ENCODE assay signal across 29 cellular contexts in the genomic region with DNA sequence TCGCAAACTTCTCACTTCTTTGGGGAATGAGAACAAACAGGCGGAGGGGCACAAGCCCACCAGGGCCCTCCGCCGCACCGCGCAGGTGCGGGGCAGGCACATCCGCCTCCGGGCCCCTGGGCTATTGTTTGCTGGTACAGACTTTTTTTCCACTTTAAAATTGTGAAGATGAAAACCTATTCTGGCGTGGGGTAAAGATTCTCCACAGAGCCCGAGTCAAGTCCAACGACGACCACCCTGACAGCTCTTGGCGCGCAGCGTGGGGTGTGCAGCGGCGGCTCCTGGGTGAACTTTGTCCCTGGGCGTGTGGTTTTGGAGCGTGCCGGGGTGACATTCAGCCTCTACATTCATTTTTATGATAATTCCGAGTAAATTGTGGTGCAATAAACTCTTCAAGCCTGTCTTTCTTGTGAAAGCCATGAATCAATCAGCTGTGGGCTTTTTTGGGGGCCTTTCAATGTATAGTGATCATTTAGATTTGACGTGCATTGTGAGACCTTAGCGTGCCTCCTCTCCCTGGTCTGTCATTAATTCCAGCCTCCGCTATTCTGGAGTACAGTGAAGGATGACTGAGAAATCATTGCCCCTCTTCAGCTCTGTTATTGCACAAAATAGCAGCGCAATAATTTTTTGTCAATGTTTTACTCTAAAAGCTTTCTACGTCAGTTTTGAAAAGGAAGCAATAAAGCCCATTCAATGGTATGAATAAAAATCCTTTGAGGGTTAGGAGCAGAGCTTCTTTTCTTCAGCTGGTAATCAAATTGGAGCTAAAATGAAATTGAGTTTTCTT.
"Had no signal": no experiment of that assay in that cellular context is flagged by ENCODE, and none has a peak within 500 bp of the region (broad histone marks: within the 10 kb centered on the region; RNA-seq: fewer than 3 reads in every experiment).

No MANE protein-coding gene starts in this region.

- DNase-seq: activated CD4-positive, alpha-beta T cell treated with anti-CD3 and anti-CD28 coated beads for 4 hours; activated CD4-positive, alpha-beta T cell treated with anti-CD3 and anti-CD28 coated beads, Interleukin-2, amount 50 U/mL, for 48 hours; activated CD8-positive, alpha-beta memory T cell treated with anti-CD3 and anti-CD28 coated beads, Interleukin-2, amount 50 U/mL, for 4 hours; activated gamma-delta T cell treated with Interleukin-2 at 50 U/mL for 16 hours; activated naive CD4-positive, alpha-beta T cell treated with anti-CD3 and anti-CD28 coated beads, Interleukin-2, amount 50 U/mL, for 16 hours; activated T-cell treated with anti-CD3 and anti-CD28 coated beads, Interleukin-2, amount 50 U/mL, for 1 hour; amniotic stem cell; central memory CD4-positive, alpha-beta T cell; effector CD4-positive, alpha-beta T cell; esophagus squamous epithelium; left cardiac atrium; midbrain; naive thymus-derived CD4-positive, alpha-beta T cell; nucleus accumbens; pancreas; stimulated activated CD4-positive, alpha-beta T cell treated with anti-CD3 and anti-CD28 coated beads, Interleukin-15, amount 100 ng/mL, for 24 hours; stimulated activated CD4-positive, alpha-beta T cell treated with anti-CD3 and anti-CD28 coated beads, Interleukin-2, amount 100 ng/mL, for 24 hours; stimulated activated naive B cell treated with anti-CD40 and anti-IgM and Interleukin-4, amounts not matched to agents 10 μg/mL and 1 μg/mL and 100 μg/mL, for 72 hours; stomach; T-helper 1 cell; T-helper 9 cell; thyroid gland had no signal

- H3K36me3 ChIP-seq: breast epithelium, esophagus squamous epithelium, pancreas, right atrium auricular region, stomach, thyroid gland had no signal

- H3K4me3 ChIP-seq: breast epithelium, esophagus squamous epithelium, pancreas, right atrium auricular region, thyroid gland had no signal

- H3K27ac ChIP-seq: breast epithelium, epithelial cell of prostate, esophagus squamous epithelium, pancreas, right atrium auricular region, stomach, thyroid gland, VCaP had no signal

- H3K9me3 ChIP-seq: breast epithelium, esophagus squamous epithelium, pancreas, right atrium auricular region, stomach, thyroid gland had no signal

- H3K9me3 Mint-ChIP-seq: activated T-helper 1 cell treated with anti-CD3 and anti-CD28 coated beads, Interleukin-12 subunit alpha, Interleukin-12 subunit beta, Interleukin-2, Interleukin-4 antibody, amounts not matched to agents 30 ng/mL and 10 ng/mL and 1 ng/mL, durations not matched to agents 14 hours and 24 hours and 36 hours; dendritic cell treated with granulocyte-macrophage colony-stimulating factor and Interleukin-4, amounts not matched to agents 40 ng/mL and 50 ng/mL, for 4 days; naive thymus-derived CD4-positive, alpha-beta T cell; neural crest cell; stimulated activated naive B cell treated with anti-CD40 and anti-IgM and Interleukin-4, amounts not matched to agents 10 μg/mL and 1 μg/mL and 100 μg/mL, for 72 hours had no signal

- H3K27ac Mint-ChIP-seq: activated T-helper 1 cell treated with anti-CD3 and anti-CD28 coated beads, Interleukin-12 subunit alpha, Interleukin-12 subunit beta, Interleukin-2, Interleukin-4 antibody, amounts not matched to agents 30 ng/mL and 10 ng/mL and 1 ng/mL, durations not matched to agents 14 hours and 24 hours and 36 hours; dendritic cell treated with granulocyte-macrophage colony-stimulating factor and Interleukin-4, amounts not matched to agents 40 ng/mL and 50 ng/mL, for 4 days; naive thymus-derived CD4-positive, alpha-beta T cell; stimulated activated naive B cell treated with anti-CD40 and anti-IgM and Interleukin-4, amounts not matched to agents 10 μg/mL and 1 μg/mL and 100 μg/mL, for 72 hours had no signal

- ATAC-seq: left cardiac atrium; naive thymus-derived CD4-positive, alpha-beta T cell; pancreas; stimulated activated naive B cell treated with anti-CD40 and anti-IgM and Interleukin-4, amounts not matched to agents 10 μg/mL and 1 μg/mL and 100 μg/mL, for 72 hours had no signal

- H3K27me3 ChIP-seq: right atrium auricular region had no signal

- H3K36me3 Mint-ChIP-seq: naive thymus-derived CD4-positive, alpha-beta T cell; stimulated activated naive B cell treated with anti-CD40 and anti-IgM and Interleukin-4, amounts not matched to agents 10 μg/mL and 1 μg/mL and 100 μg/mL, for 72 hours had no signal

- H3K4me1 ChIP-seq: breast epithelium, esophagus squamous epithelium, pancreas, right atrium auricular region, thyroid gland had no signal

- H3K4me3 Mint-ChIP-seq: activated T-helper 1 cell treated with anti-CD3 and anti-CD28 coated beads, Interleukin-12 subunit alpha, Interleukin-12 subunit beta, Interleukin-2, Interleukin-4 antibody, amounts not matched to agents 30 ng/mL and 10 ng/mL and 1 ng/mL, durations not matched to agents 14 hours and 24 hours and 36 hours; dendritic cell treated with granulocyte-macrophage colony-stimulating factor and Interleukin-4, amounts not matched to agents 40 ng/mL and 50 ng/mL, for 4 days; naive thymus-derived CD4-positive, alpha-beta T cell; neural crest cell; stimulated activated naive B cell treated with anti-CD40 and anti-IgM and Interleukin-4, amounts not matched to agents 10 μg/mL and 1 μg/mL and 100 μg/mL, for 72 hours had no signal

- H3K4me1 Mint-ChIP-seq: naive thymus-derived CD4-positive, alpha-beta T cell; stimulated activated naive B cell treated with anti-CD40 and anti-IgM and Interleukin-4, amounts not matched to agents 10 μg/mL and 1 μg/mL and 100 μg/mL, for 72 hours had no signal
